ENCODE assay signal across 8 cellular contexts in genomic region chr15:56464893-56465520, GRCh38. TPM values are rescaled to one million over a fixed set of nuclear protein-coding genes. Genes with fewer than 3 reads are reported as not detected.
DNase-seq lines count a peak whose midpoint lies in the region; ATAC-seq, FAIRE-seq and TF ChIP-seq lines count a peak whose summit lies in the region.

A gene with protein sequence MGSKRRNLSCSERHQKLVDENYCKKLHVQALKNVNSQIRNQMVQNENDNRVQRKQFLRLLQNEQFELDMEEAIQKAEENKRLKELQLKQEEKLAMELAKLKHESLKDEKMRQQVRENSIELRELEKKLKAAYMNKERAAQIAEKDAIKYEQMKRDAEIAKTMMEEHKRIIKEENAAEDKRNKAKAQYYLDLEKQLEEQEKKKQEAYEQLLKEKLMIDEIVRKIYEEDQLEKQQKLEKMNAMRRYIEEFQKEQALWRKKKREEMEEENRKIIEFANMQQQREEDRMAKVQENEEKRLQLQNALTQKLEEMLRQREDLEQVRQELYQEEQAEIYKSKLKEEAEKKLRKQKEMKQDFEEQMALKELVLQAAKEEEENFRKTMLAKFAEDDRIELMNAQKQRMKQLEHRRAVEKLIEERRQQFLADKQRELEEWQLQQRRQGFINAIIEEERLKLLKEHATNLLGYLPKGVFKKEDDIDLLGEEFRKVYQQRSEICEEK (minus strand): TSS chr15:56465137. CDS start chr15:56464972, 165 bp downstream.

- peaks cover 20% of the 10 kb centered on the region for H3K4me1 Mint-ChIP-seq in T-helper 17 cell

- H3K27ac ChIP-seq in GM12878 (ENCODE audit: control insufficient read depth, insufficient read depth) = peak within 1 kb of the TSS; percentile 41; the same call in 1 of the 2 replicates
- H3K27ac ChIP-seq in MM.1S (ENCODE audit: low read length) = no peak within 1 kb of the TSS

- POLR2A ChIA-PET in GM12878 (lab: Charles Lee) = no interaction called here

- peaks cover 16% of the 10 kb centered on the region; the same call in 1 of the 2 replicates for H3F3A ChIP-seq in MM.1S (ENCODE audit: insufficient read depth, low read length)

- no peaks in the 10 kb centered on the region for H3K36me3 ChIP-seq in GM12878 (ENCODE audit: control insufficient read depth in 2 of 2, insufficient read depth in 2 of 2, low read length in 1 of 2)
- H3K36me3 ChIP-seq in MM.1S (replicated peaks; ENCODE audit: insufficient read depth, low read length) = no peaks in the 10 kb centered on the region

- no peaks in the 10 kb centered on the region for H3K9me2 ChIP-seq in MM.1S (replicated peaks; ENCODE audit: insufficient read depth, low read length)

- 2% methylated on average over 38 of the region's 38 CpGs for WGBS in GM12878 (ENCODE audit: insufficient coverage, insufficient replicate concordance, low lambda C conversion rate, missing lambda C conversion rate)

- H4K20me1 ChIP-seq in GM12878 (ENCODE audit: control insufficient read depth, insufficient read depth) (no peaks in the 10 kb centered on the region), MM.1S (ENCODE audit: insufficient read depth, low read length) (0 out of 2 replicates have a peak, but pooled peaks cover 4% of the 10 kb centered on the region)

- H3K27me3 Mint-ChIP-seq in T-helper 17 cell = peaks cover 32% of the 10 kb centered on the region

- H3K79me2 ChIP-seq in GM12878 (ENCODE audit: control insufficient read depth, insufficient read depth, low read length) (no peaks in the 10 kb centered on the region), MM.1S (ENCODE audit: low read length) (no peaks in the 10 kb centered on the region)

- H2AFZ ChIP-seq in GM12878 (ENCODE audit: control insufficient read depth, low read depth, low read length) = peak within 1 kb of the TSS; percentile 76
- H2AFZ ChIP-seq in MM.1S (ENCODE audit: low read length) = no peak within 1 kb of the TSS

- peaks cover 9% of the 10 kb centered on the region; the same call in 1 of the 2 replicates for H3K4me1 ChIP-seq in GM12878 (ENCODE audit: control insufficient read depth, insufficient read depth, low read length)
- H3K4me1 ChIP-seq in MM.1S (ENCODE audit: low read length) = peaks cover 8% of the 10 kb centered on the region

- ATAC-seq in GM18502 (IDR thresholded peaks at IDR 0.05; ENCODE audit: poor library complexity, unreplicated experiment) = peak; percentile 99
- ATAC-seq in HG02870 (IDR thresholded peaks at IDR 0.05; ENCODE audit: unreplicated experiment) = peak; percentile 99
- ATAC-seq in T-helper 17 cell = peak; percentile 93
- peak; percentile 100 for ATAC-seq in GM12878

- no TSS peak for BruUV-seq in GM12878 (replicated peaks; lab: Mats Ljungman, UMichigan)

- SMC1A ChIA-PET in GM12878 (lab: Charles Lee; ENCODE audit: uncharacterized antibody, unreplicated experiment) = no interaction called here

- no peaks in the 10 kb centered on the region for H3K36me3 Mint-ChIP-seq in T-helper 17 cell (ENCODE audit: low read depth)

- H3K27me3 ChIP-seq in GM12878 (replicated peaks in 1 of 2; ENCODE audit: control insufficient read depth in 2 of 2, insufficient read depth in 2 of 2, low read length in 1 of 2) (no peaks in the 10 kb centered on the region), MM.1S (replicated peaks; ENCODE audit: insufficient read depth, low read length) (no peaks in the 10 kb centered on the region)

- H3K4me2 ChIP-seq in GM12878 (ENCODE audit: control insufficient read depth, insufficient read depth) (peak within 1 kb of the TSS; percentile 87), MM.1S (ENCODE audit: low read depth, low read length) (no peak within 1 kb of the TSS)

- peak within 1 kb of the TSS; percentile 84 for H3K4me3 Mint-ChIP-seq in T-helper 17 cell

- CTCF ChIA-PET in GM12878 (lab: Yijun Ruan, JAX) = interaction anchor here (0.6 kb wide), 1 partner anchor 26 kb away, joined by 3 read pairs; no protein-coding TSS in a partner anchor

- H3K9ac ChIP-seq in GM12878 (ENCODE audit: control insufficient read depth, insufficient read depth, low read length) (peak within 1 kb of the TSS; percentile 42), MM.1S (ENCODE audit: low read length) (no peak within 1 kb of the TSS)

- intact Hi-C loops in GM12878 (cut with micrococcal nuclease; ENCODE audit: unreplicated experiment) = no loop called here

- no peaks in the 10 kb centered on the region for H3K9me3 ChIP-seq in T-helper 17 cell (ENCODE audit: control insufficient read depth, low read length, poor library complexity, severe bottlenecking)
- no peaks in the 10 kb centered on the region for H3K9me3 ChIP-seq in GM12878 (replicated peaks; ENCODE audit: control insufficient read depth, insufficient read depth, low read length)
- no peaks in the 10 kb centered on the region for H3K9me3 ChIP-seq in MM.1S (replicated peaks; ENCODE audit: insufficient read depth, low read length)

- TF ChIP-seq CTCF in GM12878 (IDR thresholded peaks at IDR 0.05 in 2 of 3, conservative IDR thresholded peaks at IDR 0.05 in 1 of 3; ENCODE audit: control insufficient read depth in 2 of 3, extremely low read depth in 1 of 3, insufficient read depth in 1 of 3, low read depth in 3 of 3, low read length in 3 of 3) (no peak), MM.1S (IDR thresholded peaks at IDR 0.05; ENCODE audit: low read length) (no peak)

- H3K4me3 ChIP-seq in GM12878 = peak within 1 kb of the TSS; percentile 71
- no peak within 1 kb of the TSS for H3K4me3 ChIP-seq in MM.1S (ENCODE audit: low read length)

- peak; percentile 96 for FAIRE-seq in GM12878 (lab: Jason Lieb, UNC)

- TF ChIP-seq POLR2A in GM12878 (IDR thresholded peaks at IDR 0.05; ENCODE audit: low read depth, low read length) = peak; percentile 77

- peak within 1 kb of the TSS; percentile 24 for H3K27ac Mint-ChIP-seq in T-helper 17 cell

- DNase-seq in NCI-H146 (lab: John Stamatoyannopoulos, UW) (peak; percentile 92), T-helper 17 cell (peak in 1 of 3 donors; percentile 35), GM12878 (ENCODE audit: low read depth, low spot score) (peak; percentile 95), hippocampal formation (lab: John Stamatoyannopoulos, UW) (peak; percentile 76 to 90), renal cortical epithelial cell (ENCODE audit: low read depth) (peak; percentile 97), MM.1S (no peak)

- TF ChIP-seq EP300 in GM12878 (IDR thresholded peaks at IDR 0.05; ENCODE audit: borderline replicate concordance in 1 of 2, control insufficient read depth in 1 of 2, low read depth in 2 of 2, low read length in 2 of 2) = peak in 1 of 2 experiments; percentile 76; a peak in 2 of 4 replicates

- in situ Hi-C loops in GM12878 (cut with MboI) = no loop called here

- RAD21 ChIA-PET in GM12878 (lab: Charles Lee; ENCODE audit: unreplicated experiment) = no interaction called here

- TF ChIP-seq RAD21 in GM12878 (IDR thresholded peaks at IDR 0.05; ENCODE audit: insufficient read depth, low read depth, low read length) = no peak

TF ChIP-seq in GM12878, 131 proteins besides CTCF, POLR2A, EP300 and RAD21 (continues in another document):
- TF ChIP-seq STAT1 (conservative IDR thresholded peaks at IDR 0.05) = no peak
- TF ChIP-seq RUNX3 (IDR thresholded peaks at IDR 0.05; ENCODE audit: low read length) = peak; percentile 57
- peak; percentile 91 for TF ChIP-seq TCF12 (IDR thresholded peaks at IDR 0.05; ENCODE audit: low read depth, low read length)
- TF ChIP-seq, protein P1, sequence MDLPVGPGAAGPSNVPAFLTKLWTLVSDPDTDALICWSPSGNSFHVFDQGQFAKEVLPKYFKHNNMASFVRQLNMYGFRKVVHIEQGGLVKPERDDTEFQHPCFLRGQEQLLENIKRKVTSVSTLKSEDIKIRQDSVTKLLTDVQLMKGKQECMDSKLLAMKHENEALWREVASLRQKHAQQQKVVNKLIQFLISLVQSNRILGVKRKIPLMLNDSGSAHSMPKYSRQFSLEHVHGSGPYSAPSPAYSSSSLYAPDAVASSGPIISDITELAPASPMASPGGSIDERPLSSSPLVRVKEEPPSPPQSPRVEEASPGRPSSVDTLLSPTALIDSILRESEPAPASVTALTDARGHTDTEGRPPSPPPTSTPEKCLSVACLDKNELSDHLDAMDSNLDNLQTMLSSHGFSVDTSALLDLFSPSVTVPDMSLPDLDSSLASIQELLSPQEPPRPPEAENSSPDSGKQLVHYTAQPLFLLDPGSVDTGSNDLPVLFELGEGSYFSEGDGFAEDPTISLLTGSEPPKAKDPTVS (IDR thresholded peaks at IDR 0.05; ENCODE audit: low read depth, low read length) = no peak
- no peak for TF ChIP-seq SMC3 (IDR thresholded peaks at IDR 0.05; ENCODE audit: borderline replicate concordance, low read length)
- peak; percentile 64 for TF ChIP-seq KLF5 (IDR thresholded peaks at IDR 0.05; ENCODE audit: partially characterized antibody)

RNA-seq across cellular contexts. Expression of the gene that starts here (rescaled TPM):
- total RNA-seq in T-helper 17 cell (under 1 TPM in 1 of 2 donors, not detected in 1; 0.52 TPM), GM12878 (2014; rRNA removed) (0.85 and 1.2 TPM in 2 replicates), GM12878 (2014; rRNA removed; fragmentation: Illumina TruSeq; extraction: Trizol) (1.5 and 1.7 TPM in 2 replicates), GM12878 (2021) (0.67 and 1.1 TPM in 2 replicates), renal cortical epithelial cell (0.35 and 4.2 TPM in 2 replicates)
- 0.73 and 1.2 TPM in 2 replicates for total RNA-seq in GM12878 (2013; cell fraction: nucleolus; rRNA removed)
- polyA plus RNA-seq in GM12878 (2011; ENCODE audit: low read depth) = 0.29 TPM
- polyA plus RNA-seq in GM12878 (2011; rRNA removed) (0.45 and 0.68 TPM in 2 replicates), GM12878 (2014; fragmentation: Illumina TruSeq; extraction: Trizol) (1.2 and 3.0 TPM in 2 replicates), GM12878 (2014; fragmentation: Nextera tagmentation; extraction: Ambion mirVana) (under 1 TPM; 0.87 to 0.93 TPM), GM12878 (2014; rRNA removed) (0.53 and 1.00 TPM in 2 replicates), GM12878 (2016; fragmentation: Nextera tagmentation; extraction: Ambion mirVana) (1 to 10 TPM; 1.7 to 2.6 TPM)
- 0.06 and 0.07 TPM in 2 replicates for polyA plus RNA-seq in GM12878 (2011; cell fraction: cytosol; rRNA removed)
- 0.25 and 0.26 TPM in 2 replicates for polyA plus RNA-seq in GM12878 (2011; cell fraction: nucleus; rRNA removed)
- polyA plus RNA-seq in GM12878 (2012) = 0.94 and 1.5 TPM in 2 replicates
- not detected in 2 replicates for polyA minus RNA-seq in GM12878 (2011; rRNA and poly(A)+ RNA removed)
- not detected in 2 replicates for polyA minus RNA-seq in GM12878 (2011; cell fraction: cytosol; rRNA and poly(A)+ RNA removed)
- polyA minus RNA-seq in GM12878 (2011; cell fraction: nucleus; rRNA and poly(A)+ RNA removed) = 0.73 and 0.96 TPM in 2 replicates

Comparison
In these comparisons a context has a peak if more than half of its experiments do, and no peak if none do; other contexts are left out.
1. Peak in ATAC-seq in T-helper 17 cell; RNA of the gene not detected or under 1 TPM.